11 cellular contexts compared by ENCODE assay signal in genomic region chr6:135226537-135226936, GRCh38. TPM values are rescaled to one million over a fixed set of nuclear protein-coding genes. Genes with fewer than 3 reads are reported as not detected.
A peak's percentile ranks its signal among the peaks of the same experiment; 100 is the strongest.
DNase-seq lines count a peak whose midpoint lies in the region; ATAC-seq, FAIRE-seq and TF ChIP-seq lines count a peak whose summit lies in the region.
"Had no signal": no experiment of that assay in that cellular context is flagged by ENCODE, and none has a peak within 500 bp of the region (broad histone marks: within the 10 kb centered on the region; RNA-seq: fewer than 3 reads in every experiment).

No MANE protein-coding gene starts in this region.

- TF ChIP-seq CTCF in glutamatergic neuron (IDR thresholded peaks at IDR 0.05; ENCODE audit: partially characterized antibody, unreplicated experiment) (no peak), MCF 10A (IDR thresholded peaks at IDR 0.05; ENCODE audit: unreplicated experiment) (no peak)

- POLR2A ChIA-PET in MCF 10A (lab: Yijun Ruan, JAX) = no interaction called here

- H3K4me3 Mint-ChIP-seq in glutamatergic neuron (ENCODE audit: unreplicated experiment) = no peak overlapping the region
- no peak overlapping the region for H3K4me3 Mint-ChIP-seq in MCF 10A (ENCODE audit: unreplicated experiment)
- H3K4me3 Mint-ChIP-seq: activated naive CD8-positive, alpha-beta T cell treated with anti-CD3 and anti-CD28 coated beads, Interleukin-2, amount 50 U/mL, for 24 hours had no signal

- ATAC-seq in GM19372 (IDR thresholded peaks at IDR 0.05; ENCODE audit: low read depth, unreplicated experiment) (peak; percentile 83), HG02798 (IDR thresholded peaks at IDR 0.05; ENCODE audit: poor library complexity, unreplicated experiment) (peak; percentile 90), HG03520 (IDR thresholded peaks at IDR 0.05; ENCODE audit: unreplicated experiment) (peak; percentile 70)
- ATAC-seq: activated naive CD8-positive, alpha-beta T cell treated with anti-CD3 and anti-CD28 coated beads, Interleukin-2, amount 50 U/mL, for 24 hours had no signal

- no TSS peak for BruUV-seq in MCF 10A (replicated peaks; lab: Mats Ljungman, UMichigan)

- H3K27me3 Mint-ChIP-seq in glutamatergic neuron (ENCODE audit: unreplicated experiment) (no peaks in the 10 kb centered on the region), MCF 10A (ENCODE audit: insufficient read depth, unreplicated experiment) (no peaks in the 10 kb centered on the region)
- H3K27me3 Mint-ChIP-seq: activated naive CD8-positive, alpha-beta T cell treated with anti-CD3 and anti-CD28 coated beads, Interleukin-2, amount 50 U/mL, for 24 hours had no signal

- H3K4me1 Mint-ChIP-seq in glutamatergic neuron (ENCODE audit: low read depth, unreplicated experiment) (no peaks in the 10 kb centered on the region), MCF 10A (ENCODE audit: insufficient read depth, unreplicated experiment) (no peaks in the 10 kb centered on the region)

- H3K27ac Mint-ChIP-seq in glutamatergic neuron (ENCODE audit: unreplicated experiment) (no peak overlapping the region), MCF 10A (ENCODE audit: low read depth, unreplicated experiment) (no peak overlapping the region)
- H3K27ac Mint-ChIP-seq: activated naive CD8-positive, alpha-beta T cell treated with anti-CD3 and anti-CD28 coated beads, Interleukin-2, amount 50 U/mL, for 24 hours had no signal

- intact Hi-C loops in MCF 10A (cut with micrococcal nuclease) = no loop called here

- no peak for TF ChIP-seq POLR2A in GM12891 (IDR thresholded peaks at IDR 0.05; ENCODE audit: low read depth, low read length)

- DNase-seq in GM12891 (ENCODE audit: insufficient read length, low spot score) = peak; percentile 14
- DNase-seq in SIG-M5 (lab: John Stamatoyannopoulos, UW) = no peak
- no peak for DNase-seq in NCI-H1694 (lab: John Stamatoyannopoulos, UW)
- DNase-seq in glutamatergic neuron = no peak
- DNase-seq in MCF 10A (ENCODE audit: unreplicated experiment) = no peak
- DNase-seq: activated CD4-positive, alpha-beta T cell treated with anti-CD3 and anti-CD28 coated beads, Interleukin-2, amount 50 U/mL, for 4 hours; activated naive CD8-positive, alpha-beta T cell treated with anti-CD3 and anti-CD28 coated beads, Interleukin-2, amount 50 U/mL, for 24 hours; hypothalamus had no signal

- CTCF ChIA-PET in MCF 10A (lab: Yijun Ruan, JAX) = interaction anchor here (0.6 kb wide), 2 partner anchors 10 to 19 kb away, joined by 4 read pairs; no protein-coding TSS in a partner anchor

- H3K9me3 Mint-ChIP-seq in glutamatergic neuron (ENCODE audit: unreplicated experiment) (no peaks in the 10 kb centered on the region), MCF 10A (ENCODE audit: unreplicated experiment) (no peaks in the 10 kb centered on the region)
- H3K9me3 Mint-ChIP-seq: activated naive CD8-positive, alpha-beta T cell treated with anti-CD3 and anti-CD28 coated beads, Interleukin-2, amount 50 U/mL, for 24 hours had no signal

- peak; percentile 93 for FAIRE-seq in GM12891 (lab: Jason Lieb, UNC)

- H3K36me3 Mint-ChIP-seq in glutamatergic neuron (ENCODE audit: unreplicated experiment) = no peaks in the 10 kb centered on the region
- no peaks in the 10 kb centered on the region for H3K36me3 Mint-ChIP-seq in MCF 10A (ENCODE audit: insufficient read depth, unreplicated experiment)

TF ChIP-seq in GM12891, 5 proteins besides CTCF, POLR2A, EP300 and RAD21:
- no peak for TF ChIP-seq POU2F2 (IDR thresholded peaks at IDR 0.05; ENCODE audit: low read depth, low read length)
- TF ChIP-seq SPI1 (IDR thresholded peaks at IDR 0.05; ENCODE audit: low read depth, low read length) = no peak
- TF ChIP-seq PAX5 (IDR thresholded peaks at IDR 0.05; ENCODE audit: insufficient read depth, low read length, severe bottlenecking) = no peak
- no peak for TF ChIP-seq POLR2AphosphoS5 (IDR thresholded peaks at IDR 0.05; ENCODE audit: low read depth, low read length)
- TF ChIP-seq TAF1 (IDR thresholded peaks at IDR 0.05; ENCODE audit: low read depth, low read length) = no peak
TF ChIP-seq in GM12891: peak in this region for 0.

RNA-seq across cellular contexts. Expression of gene MYB, which starts 45.4 kb away (rescaled TPM):
- polyA plus RNA-seq in GM12891 (2012; ENCODE audit: low read depth, missing spikeins) = 18.5 TPM
- total RNA-seq in glutamatergic neuron (ENCODE audit: unreplicated experiment) (0.56 TPM), MCF 10A (2022) (not detected in 2 replicates)
